In genomic region chr15:32901995-32902394, GRCh38 we compare ENCODE assay signal across 23 cellular contexts.
A peak's percentile ranks its signal among the peaks of the same experiment; 100 is the strongest.
DNase-seq lines count a peak whose midpoint lies in the region; ATAC-seq and TF ChIP-seq lines count a peak whose summit lies in the region.
"Had no signal": no experiment of that assay in that cellular context is flagged by ENCODE, and none has a peak within 500 bp of the region (broad histone marks: within the 10 kb centered on the region; RNA-seq: fewer than 3 reads in every experiment).

No MANE protein-coding gene starts in this region.

- H3K9ac ChIP-seq in IMR-90 (ENCODE audit: low read depth, low read length) (no peak overlapping the region), mesendoderm (ENCODE audit: low read length) (no peak overlapping the region)
- H3K9ac ChIP-seq: BLaER1 had no signal

- H3K9me3 ChIP-seq in IMR-90 (ENCODE audit: control insufficient read depth, insufficient read depth, low read length) = no peaks in the 10 kb centered on the region
- H3K9me3 ChIP-seq: BE2C, BLaER1 had no signal

- no peak for TF ChIP-seq POLR2A in IMR-90 (IDR thresholded peaks at IDR 0.05; ENCODE audit: low read depth, low read length)

- TF ChIP-seq CTCF in GM23338 (conservative IDR thresholded peaks at IDR 0.05; ENCODE audit: low read depth in 2 of 2) = no peak
- TF ChIP-seq CTCF in IMR-90 (conservative IDR thresholded peaks at IDR 0.05; ENCODE audit: low read depth, low read length) = no peak

- ATAC-seq in GM23338 (no peak), IMR-90 (ENCODE audit: low read depth) (no peak), HG03565 (IDR thresholded peaks at IDR 0.05; ENCODE audit: unreplicated experiment) (no peak)
- ATAC-seq: GM12878 had no signal

- H3K36me3 ChIP-seq in GM23338 (ENCODE audit: insufficient read depth) = no peaks in the 10 kb centered on the region
- peaks cover 5% of the 10 kb centered on the region for H3K36me3 ChIP-seq in IMR-90 (ENCODE audit: control insufficient read depth, insufficient read depth, low read length)
- no peaks in the 10 kb centered on the region for H3K36me3 ChIP-seq in mesendoderm (ENCODE audit: control insufficient read depth, insufficient read depth, low read length)
- H3K36me3 ChIP-seq: BE2C, BLaER1 had no signal

- H3K79me2 ChIP-seq in GM23338 (replicated peaks; ENCODE audit: insufficient read depth) (no peaks in the 10 kb centered on the region), mesendoderm (ENCODE audit: control insufficient read depth, insufficient read depth, low read length) (no peaks in the 10 kb centered on the region)

- H3K4me1 ChIP-seq in GM23338 (ENCODE audit: insufficient read depth) (peaks cover 40% of the 10 kb centered on the region), IMR-90 (ENCODE audit: control insufficient read depth, insufficient read depth, low read length) (peaks cover 10% of the 10 kb centered on the region), mesendoderm (ENCODE audit: control insufficient read depth, low read depth, low read length) (peaks cover 18% of the 10 kb centered on the region)
- H3K4me1 ChIP-seq: BE2C had no signal

- H3K27me3 ChIP-seq in GM23338 (ENCODE audit: insufficient read depth) (peaks cover 8% of the 10 kb centered on the region; the same call in 1 of the 2 replicates), IMR-90 (ENCODE audit: control insufficient read depth, insufficient read depth, low read length) (no peaks in the 10 kb centered on the region), mesendoderm (ENCODE audit: insufficient read depth, low read length, poor library complexity) (no peaks in the 10 kb centered on the region)
- H3K27me3 ChIP-seq: BE2C, BLaER1 had no signal

- TF ChIP-seq RAD21 in IMR-90 (IDR thresholded peaks at IDR 0.05; ENCODE audit: low read length) = no peak

- H4K5ac ChIP-seq in IMR-90 (ENCODE audit: low read depth, low read length) (peak overlapping the region; percentile 50; the same call in 1 of the 2 replicates), mesendoderm (ENCODE audit: low read length) (no peak overlapping the region)

- no TSS peak for BruUV-seq in IMR-90 (replicated peaks; lab: Mats Ljungman, UMichigan)

- no peaks in the 10 kb centered on the region for H3K36me3 Mint-ChIP-seq in GM23338 (ENCODE audit: low read depth)
- H3K36me3 Mint-ChIP-seq: CD4-positive, alpha-beta memory T cell; CD4-positive, CD25-positive, alpha-beta regulatory T cell had no signal

- no peak overlapping the region for H3K4me3 Mint-ChIP-seq in GM23338
- H3K4me3 Mint-ChIP-seq: CD14-positive monocyte; CD4-positive, alpha-beta memory T cell; CD4-positive, CD25-positive, alpha-beta regulatory T cell; CD8-positive, alpha-beta memory T cell had no signal

- H2BK5ac ChIP-seq in IMR-90 (ENCODE audit: low read depth, low read length, poor library complexity, severe bottlenecking) (peak overlapping the region; percentile 59), mesendoderm (ENCODE audit: low read length) (no peak overlapping the region)

- H2AK5ac ChIP-seq in IMR-90 (ENCODE audit: low read depth, low read length) (no peak overlapping the region), mesendoderm (ENCODE audit: low read length) (no peak overlapping the region)

- CTCF ChIA-PET in IMR-90 (lab: Yijun Ruan, JAX) = no interaction called here

- no peak overlapping the region for H3K56ac ChIP-seq in IMR-90 (ENCODE audit: extremely low read depth, insufficient read depth, low read length)
- H3K56ac ChIP-seq in mesendoderm (ENCODE audit: low read length) = no peak overlapping the region

- peaks cover 21% of the 10 kb centered on the region for H3K9me1 ChIP-seq in IMR-90 (ENCODE audit: insufficient read depth, low read length)

- H2BK120ac ChIP-seq in IMR-90 (ENCODE audit: low read depth, low read length) (no peak overlapping the region), mesendoderm (ENCODE audit: low read depth, low read length) (no peak overlapping the region)

- H3K27ac ChIP-seq in GM23338 (ENCODE audit: low read depth) = no peak overlapping the region
- no peak overlapping the region; the same call in 1 of the 2 replicates for H3K27ac ChIP-seq in IMR-90 (ENCODE audit: insufficient read depth, low read length)
- H3K27ac ChIP-seq in mesendoderm (ENCODE audit: low read depth, low read length) = no peak overlapping the region
- H3K27ac ChIP-seq: BLaER1 had no signal

- H3K4me1 Mint-ChIP-seq in GM23338 = peaks cover 39% of the 10 kb centered on the region
- H3K4me1 Mint-ChIP-seq: CD4-positive, alpha-beta memory T cell; CD4-positive, CD25-positive, alpha-beta regulatory T cell; CD8-positive, alpha-beta memory T cell had no signal

- peaks cover 8% of the 10 kb centered on the region for H3K27me3 Mint-ChIP-seq in GM23338 (ENCODE audit: insufficient read depth, low read depth, poor library complexity)

- no peak overlapping the region; the same call in 1 of the 2 replicates for H2BK20ac ChIP-seq in IMR-90 (ENCODE audit: low read depth, low read length)

- no peak overlapping the region for H3K27ac Mint-ChIP-seq in GM23338
- H3K27ac Mint-ChIP-seq: CD4-positive, alpha-beta memory T cell; CD4-positive, CD25-positive, alpha-beta regulatory T cell; CD8-positive, alpha-beta memory T cell had no signal

- no peaks in the 10 kb centered on the region for H3F3A ChIP-seq in GM23338 (replicated peaks; ENCODE audit: low read depth)

- H4K91ac ChIP-seq in IMR-90 (ENCODE audit: insufficient read depth, low read depth, low read length) = no peak overlapping the region

- H3K9me2 ChIP-seq in GM23338 (ENCODE audit: insufficient read depth) = no peaks in the 10 kb centered on the region; the same call in 1 of the 2 replicates

- H2BK15ac ChIP-seq in IMR-90 (ENCODE audit: low read depth, low read length) (no peak overlapping the region), mesendoderm (replicated peaks; ENCODE audit: low read depth) (no peak overlapping the region)

- H3K79me1 ChIP-seq in IMR-90 (ENCODE audit: low read depth in 1 of 2, low read length in 2 of 2) (peaks cover 24 to 70% of the 10 kb centered on the region in 2 experiments), mesendoderm (ENCODE audit: low read length) (no peaks in the 10 kb centered on the region)

- H4K8ac ChIP-seq in IMR-90 (ENCODE audit: low read depth in 2 of 2, low read length in 2 of 2) = no peak overlapping the region
- H4K8ac ChIP-seq in mesendoderm (ENCODE audit: low read depth, low read length) = no peak overlapping the region

- H2AK9ac ChIP-seq in IMR-90 (replicated peaks; ENCODE audit: low read depth, low read length, poor library complexity) = no peak overlapping the region

- dilution Hi-C loops in IMR-90 (cut with HindIII; ENCODE audit: low sequenced_read_pairs, unreplicated experiment) = no loop called here

- no peaks in the 10 kb centered on the region for H3K9me3 Mint-ChIP-seq in GM23338
- H3K9me3 Mint-ChIP-seq: CD14-positive monocyte; CD4-positive, alpha-beta memory T cell had no signal

- H2AFZ ChIP-seq in GM23338 (no peak overlapping the region), IMR-90 (replicated peaks; ENCODE audit: low read length, poor library complexity) (no peak overlapping the region)

- H3K18ac ChIP-seq in IMR-90 (ENCODE audit: low read depth, low read length) = peak overlapping the region; percentile 67; the same call in 1 of the 2 replicates
- H3K18ac ChIP-seq in mesendoderm (ENCODE audit: low read length) = no peak overlapping the region

- H3K4me2 ChIP-seq in GM23338 (no peak overlapping the region), IMR-90 (ENCODE audit: low read depth, low read length) (no peak overlapping the region), mesendoderm (ENCODE audit: low read length) (no peak overlapping the region)
- H3K4me2 ChIP-seq: BLaER1 had no signal

- DNase-seq in GM23338 (ENCODE audit: low spot score) = peak; percentile 26
- no peak for DNase-seq in IMR-90
- peak; percentile 51 for DNase-seq in mesendoderm
- no peak for DNase-seq in activated T-cell treated with anti-CD3 and anti-CD28 coated beads, Interleukin-2, amount 50 U/mL, for 1 hour
- DNase-seq: 8988T; ACHN; BE2C; C1 segment of cervical spinal cord; CD4-positive, alpha-beta memory T cell; CD4-positive, CD25-positive, alpha-beta regulatory T cell; CD8-positive, alpha-beta memory T cell; COR-L47; DMS 273 treated with DMSO at 0.1 percent for 48 hours; DMS153; DMS53; DMS79; DND-41; EL; GDM1 had no signal

- H3K4ac ChIP-seq in IMR-90 (ENCODE audit: low read depth, low read length) (no peak overlapping the region), mesendoderm (ENCODE audit: low read depth, low read length) (no peak overlapping the region)

- H3K4me3 ChIP-seq in GM23338 (no peak overlapping the region), IMR-90 (ENCODE audit: insufficient read depth, low read depth, low read length) (no peak overlapping the region), mesendoderm (ENCODE audit: low read length) (no peak overlapping the region)
- H3K4me3 ChIP-seq: BLaER1, GM12878 had no signal

- H3K23ac ChIP-seq in IMR-90 (ENCODE audit: low read depth, low read length) (no peak overlapping the region), mesendoderm (ENCODE audit: low read length) (no peak overlapping the region)

- H4K20me1 ChIP-seq in GM23338 (replicated peaks; ENCODE audit: insufficient read depth) (no peaks in the 10 kb centered on the region), IMR-90 (ENCODE audit: insufficient read depth, low read length) (no peaks in the 10 kb centered on the region)
- H4K20me1 ChIP-seq: BLaER1 had no signal

- H3K14ac ChIP-seq in IMR-90 (replicated peaks; ENCODE audit: low read depth, low read length) = no peak overlapping the region

- WGBS in IMR-90 (ENCODE audit: extremely low coverage in 2 of 2, insufficient read length in 1 of 2), 2 experiments = no CpG with 5 or more reads among the region's 3 CpGs
- WGBS in mesendoderm (ENCODE audit: extremely low coverage, insufficient coverage, low lambda C conversion rate) = no CpG with 5 or more reads among the region's 3 CpGs

- POLR2A ChIA-PET in IMR-90 (lab: Charles Lee; ENCODE audit: unreplicated experiment) = no interaction called here

- intact Hi-C loops in IMR-90 (cut with micrococcal nuclease) = no loop called here

- in situ Hi-C loops in IMR-90 (cut with MboI; ENCODE audit: low sequenced_read_pairs) = no loop called here

TF ChIP-seq in GM23338, 12 proteins besides CTCF, POLR2A, EP300 and RAD21 (continues in another document):
- TF ChIP-seq NANOG (IDR thresholded peaks at IDR 0.05; ENCODE audit: borderline replicate concordance) = no peak
- no peak for TF ChIP-seq JUNB (IDR thresholded peaks at IDR 0.05; ENCODE audit: unreplicated experiment)

TF ChIP-seq in IMR-90, 13 proteins besides CTCF, POLR2A, EP300 and RAD21 (continues in another document):
- TF ChIP-seq ELK1 (IDR thresholded peaks at IDR 0.05; ENCODE audit: borderline replicate concordance, low read depth, low read length) (no peak), CEBPB (IDR thresholded peaks at IDR 0.05; ENCODE audit: low read depth, low read length) (no peak), MAFK (IDR thresholded peaks at IDR 0.05; ENCODE audit: low read depth, low read length) (no peak)

Comparison
In these comparisons a context has a peak if more than half of its experiments do, and no peak if none do; other contexts are left out.
1. DNase-seq: peak in GM23338 (single experiment) and mesendoderm (single experiment); none in IMR-90 (single experiment) and activated T-cell treated with anti-CD3 and anti-CD28 coated beads, Interleukin-2, amount 50 U/mL, for 1 hour (single experiment).